12 cellular contexts compared by ENCODE assay signal in genomic region chr2:181309161-181309560, GRCh38.
A peak's percentile ranks its signal among the peaks of the same experiment; 100 is the strongest.
DNase-seq lines count a peak whose midpoint lies in the region; ATAC-seq and TF ChIP-seq lines count a peak whose summit lies in the region.
"Had no signal": no experiment of that assay in that cellular context is flagged by ENCODE, and none has a peak within 500 bp of the region (broad histone marks: within the 10 kb centered on the region; RNA-seq: fewer than 3 reads in every experiment).

No MANE protein-coding gene starts in this region.

- peak overlapping the region; percentile 91 for H3K27ac Mint-ChIP-seq in activated naive CD4-positive, alpha-beta T cell treated with anti-CD3 and anti-CD28 coated beads for 36 hours

- WGBS in upper lobe of left lung, 2 donors, result 51 to 60% methylated on average over 3 of the region's 3 CpGs
- 64 to 78% methylated on average over 3 of the region's 3 CpGs for WGBS in GM23248 (ENCODE audit: low coverage in 1 of 2, low lambda C conversion rate in 2 of 2, missing lambda C conversion rate in 2 of 2), 2 experiments

- ATAC-seq in upper lobe of left lung (ENCODE audit: low FRiP score in 2 of 2), result no peak

- TF ChIP-seq EP300 in upper lobe of left lung (IDR thresholded peaks at IDR 0.05), result no peak

- TF ChIP-seq CTCF in Peyer's patch (IDR thresholded peaks at IDR 0.05), result no peak
- TF ChIP-seq CTCF in upper lobe of left lung (IDR thresholded peaks at IDR 0.05), result no peak
- no peak for TF ChIP-seq CTCF in uterus (IDR thresholded peaks at IDR 0.05)

- H3K27me3 Mint-ChIP-seq in activated naive CD4-positive, alpha-beta T cell treated with anti-CD3 and anti-CD28 coated beads for 36 hours (ENCODE audit: low read depth), result no peaks in the 10 kb centered on the region

- peak overlapping the region; percentile 80 for H3K4me3 Mint-ChIP-seq in activated naive CD4-positive, alpha-beta T cell treated with anti-CD3 and anti-CD28 coated beads for 36 hours
- H3K4me3 Mint-ChIP-seq: neural crest cell had no signal

- H3K9ac ChIP-seq in duodenal mucosa (ENCODE audit: low read depth in 1 of 2, low read length in 2 of 2) (peak overlapping the region in 1 of 2 donors; percentile 34), GM23248 (no peak overlapping the region)

- in situ Hi-C loops in GM23248 (cut with MboI), result no loop called here

- no peak overlapping the region for H2AFZ ChIP-seq in GM23248

- no peak overlapping the region for H3K4me2 ChIP-seq in GM23248 (ENCODE audit: unreplicated experiment)

- TF ChIP-seq POLR2A in Peyer's patch (IDR thresholded peaks at IDR 0.05) (no peak), upper lobe of left lung (IDR thresholded peaks at IDR 0.05) (no peak), uterus (IDR thresholded peaks at IDR 0.05) (no peak)

- H3K4me1 ChIP-seq in Peyer's patch (peaks cover 0 to 31% (median 0%) of the 10 kb centered on the region in 4 donors), duodenal mucosa (ENCODE audit: control insufficient read depth in 1 of 2, insufficient read depth in 2 of 2, low read length in 2 of 2) (peaks cover 7 to 10% of the 10 kb centered on the region in 2 donors), upper lobe of left lung (peaks cover 4 to 10% (median 7%) of the 10 kb centered on the region in 4 donors), GM23248 (ENCODE audit: insufficient read depth) (peaks cover 9% of the 10 kb centered on the region), uterus (no peaks in the 10 kb centered on the region)

- intact Hi-C loops in activated naive CD4-positive, alpha-beta T cell treated with anti-CD3 and anti-CD28 coated beads for 36 hours (cut with micrococcal nuclease), result loop anchor here (1.0 to 10.0 kb wide), 5 partner anchors 131 to 1304 kb away; partner anchors contain the start of genes CWC22, ITPRID2 and UBE2E3
- intact Hi-C loops in uterus (cut with DNase I; ENCODE audit: low total_unique reads), result no loop called here

- H3K4me3 ChIP-seq in Peyer's patch (peak overlapping the region in 1 of 4 donors; percentile 4), duodenal mucosa (ENCODE audit: low read depth in 1 of 2, low read length in 2 of 2) (peak overlapping the region in 1 of 2 donors; percentile 13), upper lobe of left lung (no peak overlapping the region), GM23248 (no peak overlapping the region), uterus (no peak overlapping the region)

- peaks cover 57% of the 10 kb centered on the region for H3K4me1 Mint-ChIP-seq in activated naive CD4-positive, alpha-beta T cell treated with anti-CD3 and anti-CD28 coated beads for 36 hours (ENCODE audit: low read depth)

- CTCF ChIA-PET in activated naive CD4-positive, alpha-beta T cell treated with anti-CD3 and anti-CD28 coated beads for 36 hours (lab: Charles Lee), result interaction anchor here (1.1 to 2.1 kb wide), 5 partner anchors 11 to 204 kb away, joined by 3 to 9 read pairs (median 4); partner anchors contain the start of gene ITGA4

- no peak for DNase-seq in activated naive CD4-positive, alpha-beta T cell treated with anti-CD3 and anti-CD28 coated beads for 36 hours
- DNase-seq in activated naive CD4-positive, alpha-beta T cell (lab: John Stamatoyannopoulos, UW), result no peak
- DNase-seq in Peyer's patch (no peak), upper lobe of left lung (no peak), GM23248 (no peak), NCI-H1417 treated with DMSO at 0.1 percent for 48 hours (lab: John Stamatoyannopoulos, UW) (no peak), uterus (no peak)
- DNase-seq: activated CD4-positive, alpha-beta T cell treated with anti-CD3 and anti-CD28 coated beads for 4 hours; NCI-H1930; stimulated activated CD4-positive, alpha-beta T cell treated with anti-CD3 and anti-CD28 coated beads, Interleukin-15, amount 100 ng/mL, for 24 hours had no signal

- peak overlapping the region; percentile 71 to 83 (median 76) for H3K27ac ChIP-seq in Peyer's patch
- H3K27ac ChIP-seq in duodenal mucosa (ENCODE audit: low read depth, low read length), result peak overlapping the region; percentile 34
- H3K27ac ChIP-seq in upper lobe of left lung, result peak overlapping the region; percentile 21 to 69 (median 50)
- H3K27ac ChIP-seq in GM23248, result no peak overlapping the region
- no peak overlapping the region for H3K27ac ChIP-seq in uterus

- H3K9me3 ChIP-seq in Peyer's patch (no peaks in the 10 kb centered on the region), duodenal mucosa (ENCODE audit: control insufficient read depth in 1 of 2, low read length in 2 of 2) (no peaks in the 10 kb centered on the region), upper lobe of left lung (no peaks in the 10 kb centered on the region), GM23248 (ENCODE audit: low read depth) (no peaks in the 10 kb centered on the region), uterus (no peaks in the 10 kb centered on the region)

- no peaks in the 10 kb centered on the region for H3K9me3 Mint-ChIP-seq in activated naive CD4-positive, alpha-beta T cell treated with anti-CD3 and anti-CD28 coated beads for 36 hours
- H3K9me3 Mint-ChIP-seq: neural crest cell had no signal

- H3K79me2 ChIP-seq in GM23248 (ENCODE audit: insufficient read depth), result no peaks in the 10 kb centered on the region

- H4K20me1 ChIP-seq in GM23248 (ENCODE audit: insufficient read depth), result no peaks in the 10 kb centered on the region

- H3F3A ChIP-seq in GM23248 (ENCODE audit: insufficient read depth), result no peaks in the 10 kb centered on the region

- H3K27me3 ChIP-seq in Peyer's patch (no peaks in the 10 kb centered on the region), duodenal mucosa (ENCODE audit: control insufficient read depth in 1 of 2, insufficient read depth in 2 of 2, low read length in 2 of 2) (no peaks in the 10 kb centered on the region), upper lobe of left lung (no peaks in the 10 kb centered on the region), GM23248 (replicated peaks; ENCODE audit: insufficient read depth) (no peaks in the 10 kb centered on the region), uterus (peaks cover 0 to 7% of the 10 kb centered on the region in 2 donors)

- H3K36me3 Mint-ChIP-seq in activated naive CD4-positive, alpha-beta T cell treated with anti-CD3 and anti-CD28 coated beads for 36 hours (ENCODE audit: low read depth), result no peaks in the 10 kb centered on the region

- no peaks in the 10 kb centered on the region for H3K36me3 ChIP-seq in Peyer's patch
- H3K36me3 ChIP-seq in duodenal mucosa (ENCODE audit: control insufficient read depth in 1 of 2, insufficient read depth in 2 of 2, low read length in 2 of 2), result no peaks in the 10 kb centered on the region
- H3K36me3 ChIP-seq in upper lobe of left lung, result no peaks in the 10 kb centered on the region
- H3K36me3 ChIP-seq in GM23248 (ENCODE audit: low read depth), result no peaks in the 10 kb centered on the region
- H3K36me3 ChIP-seq in uterus, result no peaks in the 10 kb centered on the region

- H3K9me2 ChIP-seq in GM23248 (ENCODE audit: insufficient read depth), result no peaks in the 10 kb centered on the region

Comparison
In these comparisons a context has a peak if more than half of its experiments do, and no peak if none do; other contexts are left out.
1. H3K27ac ChIP-seq: peak in Peyer's patch (4 of 4), duodenal mucosa (single experiment) and upper lobe of left lung (4 of 4); none in GM23248 (single experiment) and uterus (0 of 2).